ENCODE assay signal across 7 cellular contexts in genomic region chr10:8086315-8086714, GRCh38. TPM values are rescaled to one million over a fixed set of nuclear protein-coding genes. Genes with fewer than 3 reads are reported as not detected.
"Had no signal": no experiment of that assay in that cellular context is flagged by ENCODE, and none has a peak within 500 bp of the region (broad histone marks: within the 10 kb centered on the region; RNA-seq: fewer than 3 reads in every experiment).

No MANE protein-coding gene starts in this region.

- H3K4me1 Mint-ChIP-seq: IgD-negative memory B cell had no signal

- H3K9me3 Mint-ChIP-seq: IgD-negative memory B cell had no signal

- H3K4me2 ChIP-seq: KMS-11 had no signal

- H3K27ac ChIP-seq: KMS-11 had no signal

- ATAC-seq: HepG2 had no signal

- DNase-seq: GOT3, H7, HCEC 1CT, KBM-7 had no signal

- H3K27me3 Mint-ChIP-seq: IgD-negative memory B cell had no signal

- H3K36me3 Mint-ChIP-seq: IgD-negative memory B cell had no signal

- H3K4me3 Mint-ChIP-seq: IgD-negative memory B cell had no signal

RNA-seq across cellular contexts. Expression of gene GATA3, which starts 31.8 kb away (rescaled TPM):
- total RNA-seq: HepG2 had no signal
